Comparison of ENCODE assay signal across 17 cellular contexts in the genomic region with DNA sequence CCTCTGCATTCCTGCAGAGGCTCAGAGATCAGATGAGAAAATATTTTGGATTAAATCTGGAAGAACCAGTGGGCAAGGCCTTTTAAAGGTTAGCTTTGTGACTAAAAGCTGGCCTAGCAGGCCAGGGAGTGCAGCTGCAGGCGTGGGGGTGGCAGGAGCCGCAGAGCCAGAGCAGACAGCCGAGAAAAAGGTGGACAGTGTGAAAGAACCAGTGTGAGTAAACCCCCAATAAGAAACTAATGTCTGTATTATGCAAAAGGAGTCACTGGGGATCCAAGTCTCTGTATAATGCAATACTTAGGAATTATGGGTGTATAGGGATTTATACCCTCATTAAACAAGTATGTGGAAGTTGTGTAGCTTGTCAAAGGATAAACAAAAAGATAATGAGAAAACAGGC.
A peak's percentile ranks its signal among the peaks of the same experiment; 100 is the strongest.
DNase-seq lines count a peak whose midpoint lies in the region; ATAC-seq and TF ChIP-seq lines count a peak whose summit lies in the region.
"Had no signal": no experiment of that assay in that cellular context is flagged by ENCODE, and none has a peak within 500 bp of the region (broad histone marks: within the 10 kb centered on the region; RNA-seq: fewer than 3 reads in every experiment).

No MANE protein-coding gene starts in this region.

- H3K4me3 ChIP-seq in fibroblast of pulmonary artery (replicated peaks; ENCODE audit: low read depth, low read length): no peak overlapping the region
- H3K4me3 ChIP-seq: lower lobe of right lung, Peyer's patch, thyroid gland had no signal

- ATAC-seq in GM18909 (IDR thresholded peaks at IDR 0.05; ENCODE audit: poor library complexity, unreplicated experiment): peak; percentile 53
- ATAC-seq in HG02571 (IDR thresholded peaks at IDR 0.05; ENCODE audit: unreplicated experiment): no peak
- ATAC-seq in HG03565 (IDR thresholded peaks at IDR 0.05; ENCODE audit: unreplicated experiment): no peak
- ATAC-seq: lower lobe of right lung, right cardiac atrium had no signal

- TF ChIP-seq CTCF in fibroblast of pulmonary artery (IDR thresholded peaks at IDR 0.05; ENCODE audit: low read length, missing control alignments): no peak

- in situ Hi-C loops in KBM-7 (cut with MboI; ENCODE audit: low pct_unique_long_range_greater_than_20kb, low sequenced_read_pairs): no loop called here

- DNase-seq in AG08395 (ENCODE audit: low spot score) (peak; percentile 37), NCI-H226 (peak; percentile 83), fibroblast of pulmonary artery (ENCODE audit: low read depth) (peak; percentile 6), KBM-7 (no peak), GOT3 (lab: John Stamatoyannopoulos, UW) (no peak)
- DNase-seq: activated CD8-positive, alpha-beta memory T cell treated with anti-CD3 and anti-CD28 coated beads, Interleukin-2, amount 10 ng/mL, durations not matched to agents 7 days and 5 days; activated gamma-delta T cell treated with Interleukin-2 at 50 U/mL for 16 hours; COR-L47; lower lobe of right lung; NCI-H1694 treated with DMSO at 0.1 percent for 48 hours; NCI-H524 treated with DMSO at 0.1 percent for 48 hours; Peyer's patch; right cardiac atrium; thyroid gland had no signal

Comparison
In these comparisons a context has a peak if more than half of its experiments do, and no peak if none do; other contexts are left out.
1. DNase-seq: peak in AG08395 (single experiment), NCI-H226 (single experiment) and fibroblast of pulmonary artery (single experiment); none in KBM-7 (single experiment) and GOT3 (single experiment).